8 cellular contexts compared by ENCODE assay signal in genomic region chr2:240250985-240251847, GRCh38.
DNase-seq lines count a peak whose midpoint lies in the region; ATAC-seq and TF ChIP-seq lines count a peak whose summit lies in the region.

No MANE protein-coding gene starts in this region.

- TF ChIP-seq CTCF in brain (conservative IDR thresholded peaks at IDR 0.05) = no peak

- peak; percentile 95 for ATAC-seq in sciatic nerve

- peaks cover 83% of the 10 kb centered on the region for H3K4me1 Mint-ChIP-seq in brain
- no peaks in the 10 kb centered on the region for H3K4me1 Mint-ChIP-seq in T-helper 2 cell treated with Interferon-gamma antibody and Interleukin-4, amounts not matched to agents 5 μg/mL and 100 μg/mL, for 36 hours (ENCODE audit: low read depth)

- intact Hi-C loops in sciatic nerve (cut with DNase I) = no loop called here

- H3K27ac Mint-ChIP-seq in brain = peak overlapping the region in 4 of 5 experiments; percentile 73 to 88 (median 74)
- no peak overlapping the region for H3K27ac Mint-ChIP-seq in T-helper 2 cell treated with Interferon-gamma antibody and Interleukin-4, amounts not matched to agents 5 μg/mL and 100 μg/mL, for 36 hours

- DNase-seq in DMS79 (lab: John Stamatoyannopoulos, UW) (peak; percentile 19), NCI-H1092 (lab: John Stamatoyannopoulos, UW) (peak; percentile 31), iPS-NIHi7 (ENCODE audit: extremely low spot score) (peak; percentile 78), sciatic nerve (ENCODE audit: low spot score) (peak; percentile 92), GDM1 (lab: John Stamatoyannopoulos, UW) (no peak)
- DNase-seq in T-helper 2 cell treated with Interferon-gamma antibody and Interleukin-4, amounts not matched to agents 5 μg/mL and 100 μg/mL, for 36 hours (ENCODE audit: low spot score) = no peak
- DNase-seq in stimulated activated CD4-positive, alpha-beta T cell treated with anti-CD3 and anti-CD28 coated beads, Interleukin-2, amount 100 ng/mL, for 24 hours = no peak

- no peak overlapping the region for H3K4me3 Mint-ChIP-seq in brain
- no peak overlapping the region for H3K4me3 Mint-ChIP-seq in T-helper 2 cell treated with Interferon-gamma antibody and Interleukin-4, amounts not matched to agents 5 μg/mL and 100 μg/mL, for 36 hours

- peaks cover 0 to 6% (median 3%) of the 10 kb centered on the region in 5 experiments for H3K9me3 Mint-ChIP-seq in brain
- no peaks in the 10 kb centered on the region for H3K9me3 Mint-ChIP-seq in T-helper 2 cell treated with Interferon-gamma antibody and Interleukin-4, amounts not matched to agents 5 μg/mL and 100 μg/mL, for 36 hours

- peaks cover 6% of the 10 kb centered on the region for H3K27me3 Mint-ChIP-seq in brain
- H3K27me3 Mint-ChIP-seq in T-helper 2 cell treated with Interferon-gamma antibody and Interleukin-4, amounts not matched to agents 5 μg/mL and 100 μg/mL, for 36 hours (ENCODE audit: low read depth) = no peaks in the 10 kb centered on the region

- H3K36me3 Mint-ChIP-seq in brain = no peaks in the 10 kb centered on the region
- H3K36me3 Mint-ChIP-seq in T-helper 2 cell treated with Interferon-gamma antibody and Interleukin-4, amounts not matched to agents 5 μg/mL and 100 μg/mL, for 36 hours (ENCODE audit: low read depth) = no peaks in the 10 kb centered on the region

Comparison
In these comparisons a context has a peak if more than half of its experiments do, and no peak if none do; other contexts are left out.
1. DNase-seq: peak in DMS79 (single experiment), NCI-H1092 (single experiment), iPS-NIHi7 (single experiment) and sciatic nerve (single experiment); none in GDM1 (single experiment), T-helper 2 cell treated with Interferon-gamma antibody and Interleukin-4, amounts not matched to agents 5 μg/mL and 100 μg/mL, for 36 hours (single experiment) and stimulated activated CD4-positive, alpha-beta T cell treated with anti-CD3 and anti-CD28 coated beads, Interleukin-2, amount 100 ng/mL, for 24 hours (0 of 2).